11 cellular contexts compared by ENCODE assay signal in the genomic region with DNA sequence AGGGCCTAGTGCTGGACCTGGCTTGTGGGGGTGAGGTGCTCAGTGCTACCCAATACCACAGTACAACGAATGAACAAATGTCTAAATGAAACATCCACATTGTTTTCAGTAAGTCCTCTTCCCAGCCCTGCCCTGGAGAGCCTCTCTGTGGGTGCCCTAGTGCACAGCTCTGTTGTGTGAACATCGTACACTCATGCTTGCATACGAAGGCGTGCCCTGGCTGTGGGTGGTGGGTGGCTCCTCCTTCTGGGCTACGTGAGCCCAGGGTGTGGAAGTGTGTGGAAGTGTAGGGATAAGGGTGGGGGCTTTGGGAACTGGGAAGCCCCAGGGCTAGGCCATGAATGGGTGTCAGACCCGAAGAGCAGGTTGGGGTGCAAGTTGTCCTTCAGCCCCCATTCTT. TPM values are rescaled to one million over a fixed set of nuclear protein-coding genes. Genes with fewer than 3 reads are reported as not detected.
DNase-seq lines count a peak whose midpoint lies in the region; ATAC-seq, FAIRE-seq and TF ChIP-seq lines count a peak whose summit lies in the region.
"Had no signal": no experiment of that assay in that cellular context is flagged by ENCODE, and none has a peak within 500 bp of the region (broad histone marks: within the 10 kb centered on the region; RNA-seq: fewer than 3 reads in every experiment).

No MANE protein-coding gene starts in this region.

- H3K4me3 ChIP-seq in right cardiac atrium (ENCODE audit: low read length) (no peak overlapping the region), heart right ventricle (no peak overlapping the region), GM12878 (no peak overlapping the region), mucosa of descending colon (no peak overlapping the region), upper lobe of right lung (no peak overlapping the region), small intestine (ENCODE audit: low read depth in 1 of 2, low read length in 2 of 2) (no peak overlapping the region)

- no peak for TF ChIP-seq EP300 in GM12878 (IDR thresholded peaks at IDR 0.05; ENCODE audit: borderline replicate concordance in 1 of 2, control insufficient read depth in 1 of 2, low read depth in 2 of 2, low read length in 2 of 2)

- RAD21 ChIA-PET in GM12878 (lab: Charles Lee; ENCODE audit: unreplicated experiment) = no interaction called here

- 59% methylated on average over 6 of the region's 6 CpGs for WGBS in right cardiac atrium
- WGBS in heart right ventricle, 2 donors = 61 to 67% methylated on average over 6 of the region's 6 CpGs
- WGBS in GM12878 (ENCODE audit: insufficient coverage, insufficient replicate concordance, low lambda C conversion rate, missing lambda C conversion rate) = 67% methylated on average over 6 of the region's 6 CpGs
- WGBS in small intestine, 3 donors = 31 to 59% (median 41%) methylated on average over 6 of the region's 6 CpGs

- no peak for TF ChIP-seq POLR2A in GM12878 (IDR thresholded peaks at IDR 0.05; ENCODE audit: low read depth, low read length)

- H3K27ac ChIP-seq in right cardiac atrium (ENCODE audit: low read length) (no peak overlapping the region), heart right ventricle (peak overlapping the region in 2 of 10 donors; percentile 94), GM12878 (ENCODE audit: control insufficient read depth, insufficient read depth) (no peak overlapping the region), upper lobe of right lung (peak overlapping the region; percentile 97), small intestine (ENCODE audit: low read depth in 1 of 2, low read length in 1 of 2) (no peak overlapping the region)

- POLR2A ChIA-PET in GM12878 (lab: Charles Lee) = no interaction called here

- TF ChIP-seq CTCF in heart right ventricle (IDR thresholded peaks at IDR 0.05) (no peak), GM12878 (IDR thresholded peaks at IDR 0.05 in 2 of 3, conservative IDR thresholded peaks at IDR 0.05 in 1 of 3; ENCODE audit: control insufficient read depth in 2 of 3, extremely low read depth in 1 of 3, insufficient read depth in 1 of 3, low read depth in 3 of 3, low read length in 3 of 3) (no peak), mucosa of descending colon (IDR thresholded peaks at IDR 0.05) (no peak), upper lobe of right lung (IDR thresholded peaks at IDR 0.05) (no peak)

- no peak for TF ChIP-seq RAD21 in GM12878 (IDR thresholded peaks at IDR 0.05; ENCODE audit: insufficient read depth, low read depth, low read length)

- no peaks in the 10 kb centered on the region for H3K4me1 ChIP-seq in right cardiac atrium (ENCODE audit: control insufficient read depth, insufficient read depth, low read length)
- H3K4me1 ChIP-seq in heart right ventricle = peaks cover 0 to 19% (median 8%) of the 10 kb centered on the region in 9 donors
- H3K4me1 ChIP-seq in GM12878 (ENCODE audit: control insufficient read depth, insufficient read depth, low read length) = peaks cover 4% of the 10 kb centered on the region; the same call in 1 of the 2 replicates
- H3K4me1 ChIP-seq in mucosa of descending colon (ENCODE audit: low read depth) = no peaks in the 10 kb centered on the region
- peaks cover 5% of the 10 kb centered on the region for H3K4me1 ChIP-seq in upper lobe of right lung
- H3K4me1 ChIP-seq in small intestine (ENCODE audit: control insufficient read depth in 2 of 2, insufficient read depth in 1 of 2, low read depth in 1 of 2, low read length in 1 of 2) = no peaks in the 10 kb centered on the region

- intact Hi-C loops in right cardiac atrium (cut with DNase I) (no loop called here), heart right ventricle (cut with DNase I) (loop anchor here in 3 of 10 donors (2.0 to 5.0 kb wide), 3 partner anchors 34 to 73 kb away; partner anchors contain the start of gene CBL (in 1 of the 3)), GM12878 (cut with micrococcal nuclease; ENCODE audit: unreplicated experiment) (loop anchor here (5.0 kb wide), 1 partner anchor 154 kb away; no protein-coding TSS in a partner anchor), mucosa of descending colon (cut with DNase I, micrococcal nuclease) (no loop called here), upper lobe of right lung (cut with DNase I) (no loop called here)

- peak; percentile 4 to 24 for ATAC-seq in right cardiac atrium
- ATAC-seq in heart right ventricle = no peak
- ATAC-seq in GM12878 = no peak
- ATAC-seq in mucosa of descending colon = peak; percentile 57
- peak; percentile 1 for ATAC-seq in upper lobe of right lung
- ATAC-seq in GM19351 (IDR thresholded peaks at IDR 0.05; ENCODE audit: unreplicated experiment) = no peak

- CTCF ChIA-PET in GM12878 (lab: Yijun Ruan, JAX) = interaction anchor here (1.6 to 1.9 kb wide), 3 partner anchors 12 to 156 kb away, joined by 3 to 9 read pairs (median 6); no protein-coding TSS in a partner anchor

- no peaks in the 10 kb centered on the region for H3K9me3 ChIP-seq in right cardiac atrium (ENCODE audit: control insufficient read depth, low read length)
- no peaks in the 10 kb centered on the region for H3K9me3 ChIP-seq in heart right ventricle
- H3K9me3 ChIP-seq in GM12878 (replicated peaks; ENCODE audit: control insufficient read depth, insufficient read depth, low read length) = no peaks in the 10 kb centered on the region
- no peaks in the 10 kb centered on the region for H3K9me3 ChIP-seq in mucosa of descending colon
- H3K9me3 ChIP-seq in upper lobe of right lung = no peaks in the 10 kb centered on the region
- no peaks in the 10 kb centered on the region for H3K9me3 ChIP-seq in small intestine (ENCODE audit: control insufficient read depth, low read depth)

- H2AFZ ChIP-seq in GM12878 (ENCODE audit: control insufficient read depth, low read depth, low read length) = peak overlapping the region; percentile 55; the same call in 1 of the 2 replicates

- in situ Hi-C loops in GM12878 (cut with MboI) = no loop called here

- H3K27me3 ChIP-seq in right cardiac atrium (ENCODE audit: control insufficient read depth, insufficient read depth) (no peaks in the 10 kb centered on the region), heart right ventricle (no peaks in the 10 kb centered on the region), GM12878 (replicated peaks in 1 of 2; ENCODE audit: control insufficient read depth in 2 of 2, insufficient read depth in 2 of 2, low read length in 1 of 2) (no peaks in the 10 kb centered on the region), upper lobe of right lung (no peaks in the 10 kb centered on the region), small intestine (ENCODE audit: control insufficient read depth in 2 of 2, insufficient read depth in 2 of 2, low read length in 2 of 2) (no peaks in the 10 kb centered on the region)

- peak; percentile 7 for FAIRE-seq in GM12878 (lab: Jason Lieb, UNC)
- no peak for FAIRE-seq in small intestine (lab: Jason Lieb, UNC)
- FAIRE-seq: H54 had no signal

- BruUV-seq in GM12878 (replicated peaks; lab: Mats Ljungman, UMichigan) = no TSS peak

- SMC1A ChIA-PET in GM12878 (lab: Charles Lee; ENCODE audit: uncharacterized antibody, unreplicated experiment) = no interaction called here

- H3K9ac ChIP-seq in GM12878 (ENCODE audit: control insufficient read depth, insufficient read depth, low read length) = no peak overlapping the region

- H3K79me2 ChIP-seq in GM12878 (ENCODE audit: control insufficient read depth, insufficient read depth, low read length) = peaks cover 2% of the 10 kb centered on the region; the same call in 1 of the 2 replicates

- no peak overlapping the region for H3K4me2 ChIP-seq in GM12878 (ENCODE audit: control insufficient read depth, insufficient read depth)

- H4K20me1 ChIP-seq in GM12878 (ENCODE audit: control insufficient read depth, insufficient read depth) = no peaks in the 10 kb centered on the region

- DNase-seq in right cardiac atrium (no peak), heart right ventricle (no peak), GM12878 (ENCODE audit: low read depth, low spot score) (no peak), mucosa of descending colon (peak in 2 of 3 donors; percentile 44 to 61), upper lobe of right lung (no peak), small intestine (no peak), anterior cingulate cortex (lab: John Stamatoyannopoulos, UW) (no peak)
- DNase-seq: SIG-M5 had no signal

- H3K36me3 ChIP-seq in heart right ventricle (peaks cover 0 to 7% (median 0%) of the 10 kb centered on the region in 9 donors), GM12878 (ENCODE audit: control insufficient read depth in 2 of 2, insufficient read depth in 2 of 2, low read length in 1 of 2) (no peaks in the 10 kb centered on the region), mucosa of descending colon (ENCODE audit: low read depth) (no peaks in the 10 kb centered on the region), upper lobe of right lung (no peaks in the 10 kb centered on the region), small intestine (ENCODE audit: control insufficient read depth in 2 of 2, insufficient read depth in 2 of 2, low read length in 2 of 2) (no peaks in the 10 kb centered on the region)

RNA-seq across cellular contexts. Expression of gene NLRX1, which starts 0.6 kb away (rescaled TPM):
- total RNA-seq in right cardiac atrium = 10 to 100 TPM; 18.7 to 25.2 (median 22.7) TPM
- polyA plus RNA-seq in right cardiac atrium = 12.8 TPM
- total RNA-seq in heart right ventricle = 10 to 100 TPM; 24.3 to 39.3 (median 33.6) TPM
- polyA plus RNA-seq in heart right ventricle = 10 to 100 TPM in 1 of 2 donors, 1 to 10 TPM in 1; 7.9 to 11.1 TPM
- 11.5 and 13.9 TPM in 2 replicates for total RNA-seq in GM12878 (2013; cell fraction: nucleolus; rRNA removed)
- total RNA-seq in GM12878 (2014; rRNA removed) = 17.3 and 18.0 TPM in 2 replicates
- 6.1 and 6.9 TPM in 2 replicates for total RNA-seq in GM12878 (2014; rRNA removed; fragmentation: Illumina TruSeq; extraction: Trizol)
- 18.5 and 20.5 TPM in 2 replicates for total RNA-seq in GM12878 (2021)
- 5.4 TPM for polyA plus RNA-seq in GM12878 (2011; ENCODE audit: low read depth)
- 2.3 and 6.4 TPM in 2 replicates for polyA plus RNA-seq in GM12878 (2011; rRNA removed)
- 9.8 and 12.0 TPM in 2 replicates for polyA plus RNA-seq in GM12878 (2011; cell fraction: cytosol; rRNA removed)
- polyA plus RNA-seq in GM12878 (2011; cell fraction: nucleus; rRNA removed) = 21.8 and 27.0 TPM in 2 replicates
- polyA plus RNA-seq in GM12878 (2012) = 9.7 and 10.2 TPM in 2 replicates
- 3.3 and 6.8 TPM in 2 replicates for polyA plus RNA-seq in GM12878 (2014; fragmentation: Illumina TruSeq; extraction: Trizol)
- 1 to 10 TPM in 1 of 2 experiments, under 1 TPM in 1; 0.85 to 1.0 TPM for polyA plus RNA-seq in GM12878 (2014; fragmentation: Nextera tagmentation; extraction: Ambion mirVana)
- 15.6 and 16.5 TPM in 2 replicates for polyA plus RNA-seq in GM12878 (2014; rRNA removed)
- 10 to 100 TPM; 13.1 to 16.5 TPM for polyA plus RNA-seq in GM12878 (2016; fragmentation: Nextera tagmentation; extraction: Ambion mirVana)
- 7.9 and 15.4 TPM in 2 replicates for polyA minus RNA-seq in GM12878 (2011; rRNA and poly(A)+ RNA removed)
- polyA minus RNA-seq in GM12878 (2011; cell fraction: cytosol; rRNA and poly(A)+ RNA removed) = 3.5 and 7.2 TPM in 2 replicates
- polyA minus RNA-seq in GM12878 (2011; cell fraction: nucleus; rRNA and poly(A)+ RNA removed) = 8.2 and 12.0 TPM in 2 replicates
- 10 to 100 TPM; 14.1 to 19.3 (median 16.3) TPM for total RNA-seq in mucosa of descending colon
- total RNA-seq in upper lobe of right lung = 17.7 TPM
- polyA plus RNA-seq in small intestine = 1 to 10 TPM; 3.5 to 9.2 (median 4.0) TPM

RNA-seq across cellular contexts. Expression of gene NHERF4, which starts 17.3 kb away (rescaled TPM):
- total RNA-seq in right cardiac atrium (under 1 TPM in 3 of 4 donors, not detected in 1; 0.48 to 0.66 (median 0.56) TPM), heart right ventricle (under 1 TPM in 1 of 10 donors, not detected in 9; 0.32 TPM), GM12878 (2014; rRNA removed) (not detected in 2 replicates), GM12878 (2014; rRNA removed; fragmentation: Illumina TruSeq; extraction: Trizol) (not detected in 2 replicates), GM12878 (2021) (0.15 TPM in 1 of 2 replicates, not detected in the other), mucosa of descending colon (100 to 1,000 TPM in 1 of 3 donors, 10 to 100 TPM in 2; 52.9 to 151 (median 75.8) TPM), upper lobe of right lung (0.81 TPM)
- polyA plus RNA-seq in right cardiac atrium (0.11 TPM), heart right ventricle (not detected), GM12878 (2011; rRNA removed) (not detected in 2 replicates), GM12878 (2014; fragmentation: Illumina TruSeq; extraction: Trizol) (not detected in 2 replicates), GM12878 (2014; fragmentation: Nextera tagmentation; extraction: Ambion mirVana) (not detected), GM12878 (2014; rRNA removed) (not detected in 2 replicates), GM12878 (2016; fragmentation: Nextera tagmentation; extraction: Ambion mirVana) (not detected), small intestine (100 to 1,000 TPM in 2 of 3 donors, 10 to 100 TPM in 1; 33.6 to 258 (median 137) TPM)
- not detected in 2 replicates for total RNA-seq in GM12878 (2013; cell fraction: nucleolus; rRNA removed)
- not detected for polyA plus RNA-seq in GM12878 (2011; ENCODE audit: low read depth)
- polyA plus RNA-seq in GM12878 (2011; cell fraction: cytosol; rRNA removed) = not detected in 2 replicates
- polyA plus RNA-seq in GM12878 (2011; cell fraction: nucleus; rRNA removed) = not detected in 2 replicates
- 0.09 TPM in 1 of 2 replicates, not detected in the other for polyA plus RNA-seq in GM12878 (2012)
- polyA minus RNA-seq in GM12878 (2011; rRNA and poly(A)+ RNA removed) = not detected in 2 replicates
- not detected in 2 replicates for polyA minus RNA-seq in GM12878 (2011; cell fraction: cytosol; rRNA and poly(A)+ RNA removed)
- not detected in 2 replicates for polyA minus RNA-seq in GM12878 (2011; cell fraction: nucleus; rRNA and poly(A)+ RNA removed)

RNA-seq across cellular contexts. Expression of gene ABCG4, which starts 19.1 kb away (rescaled TPM):
- total RNA-seq in right cardiac atrium (1 to 10 TPM in 3 of 4 donors, under 1 TPM in 1; 0.86 to 1.8 (median 1.5) TPM), heart right ventricle (1 to 10 TPM in 7 of 10 donors, under 1 TPM in 3; 0.40 to 1.6 (median 1.2) TPM), GM12878 (2014; rRNA removed) (not detected in 2 replicates), GM12878 (2014; rRNA removed; fragmentation: Illumina TruSeq; extraction: Trizol) (not detected in 2 replicates), GM12878 (2021) (not detected in 2 replicates), mucosa of descending colon (under 1 TPM in 2 of 3 donors, not detected in 1; 0.07 to 0.85 TPM), upper lobe of right lung (0.14 TPM)
- polyA plus RNA-seq in right cardiac atrium (1.4 TPM), heart right ventricle (1 to 10 TPM in 1 of 2 donors, under 1 TPM in 1; 0.17 to 1.1 TPM), GM12878 (2011; rRNA removed) (not detected in 2 replicates), GM12878 (2014; fragmentation: Illumina TruSeq; extraction: Trizol) (not detected in 2 replicates), GM12878 (2014; fragmentation: Nextera tagmentation; extraction: Ambion mirVana) (not detected), GM12878 (2014; rRNA removed) (0.04 TPM in 1 of 2 replicates, not detected in the other), GM12878 (2016; fragmentation: Nextera tagmentation; extraction: Ambion mirVana) (not detected), small intestine (under 1 TPM in 2 of 3 donors, not detected in 1; 0.27 to 0.73 TPM)
- total RNA-seq in GM12878 (2013; cell fraction: nucleolus; rRNA removed) = not detected in 2 replicates
- not detected for polyA plus RNA-seq in GM12878 (2011; ENCODE audit: low read depth)
- polyA plus RNA-seq in GM12878 (2011; cell fraction: cytosol; rRNA removed) = not detected in 2 replicates
- polyA plus RNA-seq in GM12878 (2011; cell fraction: nucleus; rRNA removed) = 0.06 TPM in 1 of 2 replicates, not detected in the other
- polyA plus RNA-seq in GM12878 (2012) = 0.03 TPM in 1 of 2 replicates, not detected in the other
- not detected in 2 replicates for polyA minus RNA-seq in GM12878 (2011; rRNA and poly(A)+ RNA removed)
- not detected in 2 replicates for polyA minus RNA-seq in GM12878 (2011; cell fraction: cytosol; rRNA and poly(A)+ RNA removed)
- polyA minus RNA-seq in GM12878 (2011; cell fraction: nucleus; rRNA and poly(A)+ RNA removed) = not detected in 2 replicates
- total RNA-seq: subcutaneous adipose tissue had no signal

RNA-seq across cellular contexts. Expression of gene CBL, which starts 38.2 kb away (rescaled TPM):
- total RNA-seq in right cardiac atrium (10 to 100 TPM in 2 of 4 donors, 1 to 10 TPM in 2; 8.5 to 13.3 (median 10.3) TPM), heart right ventricle (10 to 100 TPM in 2 of 10 donors, 1 to 10 TPM in 8; 7.3 to 15.6 (median 8.5) TPM), GM12878 (2014; rRNA removed) (9.3 and 9.6 TPM in 2 replicates), GM12878 (2014; rRNA removed; fragmentation: Illumina TruSeq; extraction: Trizol) (9.4 and 10.0 TPM in 2 replicates), GM12878 (2021) (25.4 and 27.1 TPM in 2 replicates), mucosa of descending colon (10 to 100 TPM; 11.0 to 24.4 (median 13.1) TPM), upper lobe of right lung (30.0 TPM)
- polyA plus RNA-seq in right cardiac atrium (3.3 TPM), heart right ventricle (1 to 10 TPM; 2.7 to 8.0 TPM), GM12878 (2011; rRNA removed) (14.5 and 18.4 TPM in 2 replicates), GM12878 (2014; fragmentation: Illumina TruSeq; extraction: Trizol) (21.5 and 25.9 TPM in 2 replicates), GM12878 (2014; fragmentation: Nextera tagmentation; extraction: Ambion mirVana) (1 to 10 TPM; 3.9 to 7.6 TPM), GM12878 (2014; rRNA removed) (11.6 and 12.1 TPM in 2 replicates), GM12878 (2016; fragmentation: Nextera tagmentation; extraction: Ambion mirVana) (1 to 10 TPM; 8.2 to 8.8 TPM), small intestine (1 to 10 TPM; 2.2 to 4.9 (median 3.8) TPM)
- total RNA-seq in GM12878 (2013; cell fraction: nucleolus; rRNA removed) = 28.7 and 29.6 TPM in 2 replicates
- 7.9 TPM for polyA plus RNA-seq in GM12878 (2011; ENCODE audit: low read depth)
- polyA plus RNA-seq in GM12878 (2011; cell fraction: cytosol; rRNA removed) = 11.4 and 16.9 TPM in 2 replicates
- 21.6 and 24.8 TPM in 2 replicates for polyA plus RNA-seq in GM12878 (2011; cell fraction: nucleus; rRNA removed)
- polyA plus RNA-seq in GM12878 (2012) = 9.4 and 12.4 TPM in 2 replicates
- 20.2 and 23.0 TPM in 2 replicates for polyA minus RNA-seq in GM12878 (2011; rRNA and poly(A)+ RNA removed)
- 11.9 and 13.2 TPM in 2 replicates for polyA minus RNA-seq in GM12878 (2011; cell fraction: cytosol; rRNA and poly(A)+ RNA removed)
- polyA minus RNA-seq in GM12878 (2011; cell fraction: nucleus; rRNA and poly(A)+ RNA removed) = 8.0 and 13.5 TPM in 2 replicates

RNA-seq across cellular contexts. Expression of gene HINFP, which starts 46.6 kb away (rescaled TPM):
- total RNA-seq in right cardiac atrium (10 to 100 TPM; 11.4 to 17.0 (median 15.4) TPM), heart right ventricle (10 to 100 TPM in 8 of 10 donors, 1 to 10 TPM in 2; 8.9 to 15.8 (median 11.5) TPM), GM12878 (2014; rRNA removed) (17.9 and 18.0 TPM in 2 replicates), GM12878 (2014; rRNA removed; fragmentation: Illumina TruSeq; extraction: Trizol) (12.2 and 15.1 TPM in 2 replicates), GM12878 (2021) (16.1 and 24.5 TPM in 2 replicates), mucosa of descending colon (10 to 100 TPM; 37.2 to 58.1 (median 42.2) TPM), upper lobe of right lung (25.2 TPM)
- polyA plus RNA-seq in right cardiac atrium (8.4 TPM), heart right ventricle (10 to 100 TPM in 1 of 2 donors, 1 to 10 TPM in 1; 8.6 to 18.1 TPM), GM12878 (2011; rRNA removed) (16.2 and 25.9 TPM in 2 replicates), GM12878 (2014; fragmentation: Illumina TruSeq; extraction: Trizol) (18.1 and 18.6 TPM in 2 replicates), GM12878 (2014; fragmentation: Nextera tagmentation; extraction: Ambion mirVana) (10 to 100 TPM; 13.1 to 18.9 TPM), GM12878 (2014; rRNA removed) (26.3 and 27.4 TPM in 2 replicates), GM12878 (2016; fragmentation: Nextera tagmentation; extraction: Ambion mirVana) (10 to 100 TPM; 17.9 to 18.6 TPM), small intestine (10 to 100 TPM; 12.3 to 24.4 (median 14.3) TPM)
- total RNA-seq in GM12878 (2013; cell fraction: nucleolus; rRNA removed) = 91.4 and 92.0 TPM in 2 replicates
- polyA plus RNA-seq in GM12878 (2011; ENCODE audit: low read depth) = 11.3 TPM
- 30.6 and 33.3 TPM in 2 replicates for polyA plus RNA-seq in GM12878 (2011; cell fraction: cytosol; rRNA removed)
- polyA plus RNA-seq in GM12878 (2011; cell fraction: nucleus; rRNA removed) = 64.3 and 75.7 TPM in 2 replicates
- 16.4 and 19.0 TPM in 2 replicates for polyA plus RNA-seq in GM12878 (2012)
- 28.8 and 39.4 TPM in 2 replicates for polyA minus RNA-seq in GM12878 (2011; rRNA and poly(A)+ RNA removed)
- polyA minus RNA-seq in GM12878 (2011; cell fraction: cytosol; rRNA and poly(A)+ RNA removed) = 10.4 and 12.2 TPM in 2 replicates
- 28.4 and 41.1 TPM in 2 replicates for polyA minus RNA-seq in GM12878 (2011; cell fraction: nucleus; rRNA and poly(A)+ RNA removed)

Comparison
In these comparisons a context has a peak if more than half of its experiments do, and no peak if none do; other contexts are left out.
1. ATAC-seq: peak in right cardiac atrium (2 of 2), mucosa of descending colon (single experiment) and upper lobe of right lung (single experiment); none in heart right ventricle (0 of 8), GM12878 (single experiment) and GM19351 (single experiment).
2. DNase-seq: peak in mucosa of descending colon (2 of 3); none in right cardiac atrium (0 of 3), heart right ventricle (0 of 2), GM12878 (single experiment), upper lobe of right lung (single experiment), small intestine (single experiment) and anterior cingulate cortex (0 of 58).
3. RNA of gene NHERF4, which starts 17.3 kb away (total RNA-seq): 52.9 to 151 TPM in mucosa of descending colon; 0.81 TPM in upper lobe of right lung (single experiment), 0.48 to 0.66 TPM in right cardiac atrium, 0.15 TPM in GM12878 and 0.32 TPM in heart right ventricle; every median in the first group is over 10 times any median in the second.